In genomic region chr1:184598403-184598802, GRCh38 we compare ENCODE assay signal across 16 cellular contexts.
DNase-seq lines count a peak whose midpoint lies in the region; ATAC-seq and TF ChIP-seq lines count a peak whose summit lies in the region.
"Had no signal": no experiment of that assay in that cellular context is flagged by ENCODE, and none has a peak within 500 bp of the region (broad histone marks: within the 10 kb centered on the region; RNA-seq: fewer than 3 reads in every experiment).

No MANE protein-coding gene starts in this region.

- no peaks in the 10 kb centered on the region for H3K79me2 ChIP-seq in SK-N-SH (ENCODE audit: insufficient read depth)
- no peaks in the 10 kb centered on the region for H3K79me2 ChIP-seq in GM23248 (ENCODE audit: insufficient read depth)
- no peaks in the 10 kb centered on the region for H3K79me2 ChIP-seq in neural cell (replicated peaks; ENCODE audit: insufficient read depth, low read length)

- H3K4me1 ChIP-seq in SK-N-SH (ENCODE audit: control insufficient read depth in 1 of 2, insufficient read depth in 2 of 2, low read depth in 1 of 2, low read length in 1 of 2), result peaks cover 11 to 23% of the 10 kb centered on the region in 2 experiments; a peak in 3 of 4 replicates
- peaks cover 20% of the 10 kb centered on the region for H3K4me1 ChIP-seq in GM23248 (ENCODE audit: insufficient read depth)

- H3F3A ChIP-seq in SK-N-SH (replicated peaks; ENCODE audit: insufficient read depth) (no peaks in the 10 kb centered on the region), GM23248 (ENCODE audit: insufficient read depth) (peaks cover 5% of the 10 kb centered on the region; the same call in 1 of the 2 replicates), neural cell (ENCODE audit: insufficient read depth, low read length, poor library complexity, severe bottlenecking) (no peaks in the 10 kb centered on the region)

- H3K9ac ChIP-seq in SK-N-SH (no peak overlapping the region), GM23248 (no peak overlapping the region), neural cell (ENCODE audit: low read length) (no peak overlapping the region)

- H3K4me2 ChIP-seq in SK-N-SH (peak overlapping the region; percentile 9; the same call in 1 of the 2 replicates), GM23248 (ENCODE audit: unreplicated experiment) (peak overlapping the region; percentile 17), neural cell (ENCODE audit: low read length) (peak overlapping the region; percentile 17)

- H2AFZ ChIP-seq in SK-N-SH (ENCODE audit: low read depth) (no peak overlapping the region), GM23248 (no peak overlapping the region), neural cell (ENCODE audit: low read depth, low read length) (no peak overlapping the region)

- H3K9me2 ChIP-seq in SK-N-SH (no peaks in the 10 kb centered on the region), GM23248 (ENCODE audit: insufficient read depth) (no peaks in the 10 kb centered on the region), neural cell (ENCODE audit: insufficient read depth, low read length) (no peaks in the 10 kb centered on the region)

- WGBS in SK-N-SH (ENCODE audit: low lambda C conversion rate), result 89% methylated on average over 3 of the region's 3 CpGs
- 86 to 93% methylated on average over 3 of the region's 3 CpGs for WGBS in GM23248 (ENCODE audit: low coverage in 1 of 2, low lambda C conversion rate in 2 of 2, missing lambda C conversion rate in 2 of 2), 2 experiments

- in situ Hi-C loops in GM23248 (cut with MboI), result no loop called here

- H3K4me3 Mint-ChIP-seq in brain, result peak overlapping the region in 1 of 5 experiments; percentile 5
- H3K4me3 Mint-ChIP-seq: CD14-positive monocyte; CD8-positive, alpha-beta T cell had no signal

- no peaks in the 10 kb centered on the region for H3K36me3 ChIP-seq in SK-N-SH (replicated peaks in 1 of 2; ENCODE audit: control insufficient read depth in 1 of 2, insufficient read depth in 2 of 2, low read length in 1 of 2)
- H3K36me3 ChIP-seq in GM23248 (ENCODE audit: low read depth), result no peaks in the 10 kb centered on the region
- no peaks in the 10 kb centered on the region for H3K36me3 ChIP-seq in neural cell (ENCODE audit: insufficient read depth, low read length)
- H3K36me3 ChIP-seq: HAP-1 had no signal

- no peak for TF ChIP-seq RAD21 in SK-N-SH (IDR thresholded peaks at IDR 0.05; ENCODE audit: low read length)
- TF ChIP-seq RAD21 in neural cell (conservative IDR thresholded peaks at IDR 0.05), result no peak

- H3K27me3 ChIP-seq in SK-N-SH (ENCODE audit: insufficient read depth), result no peaks in the 10 kb centered on the region
- H3K27me3 ChIP-seq in GM23248 (replicated peaks; ENCODE audit: insufficient read depth), result no peaks in the 10 kb centered on the region
- H3K27me3 ChIP-seq in neural cell (ENCODE audit: insufficient read depth, low read depth, low read length), result no peaks in the 10 kb centered on the region

- H3K4me1 Mint-ChIP-seq in brain, result peaks cover 43% of the 10 kb centered on the region
- H3K4me1 Mint-ChIP-seq: CD14-positive monocyte had no signal

- no peaks in the 10 kb centered on the region for H3K9me3 ChIP-seq in SK-N-SH
- no peaks in the 10 kb centered on the region for H3K9me3 ChIP-seq in GM23248 (ENCODE audit: low read depth)
- H3K9me3 ChIP-seq in neural cell (ENCODE audit: low read length), result no peaks in the 10 kb centered on the region
- H3K9me3 ChIP-seq: HAP-1 had no signal

- peak overlapping the region in 3 of 5 experiments; percentile 13 to 86 (median 73) for H3K27ac Mint-ChIP-seq in brain
- H3K27ac Mint-ChIP-seq: CD14-positive monocyte; CD8-positive, alpha-beta T cell had no signal

- TF ChIP-seq EP300 in SK-N-SH (IDR thresholded peaks at IDR 0.05; ENCODE audit: borderline replicate concordance in 1 of 2, low read depth in 1 of 2, low read length in 1 of 2) (no peak), neural cell (conservative IDR thresholded peaks at IDR 0.05; ENCODE audit: poor library complexity, severe bottlenecking) (no peak)

- H3K9me3 Mint-ChIP-seq in brain, result no peaks in the 10 kb centered on the region
- H3K9me3 Mint-ChIP-seq: CD14-positive monocyte; CD8-positive, alpha-beta T cell had no signal

- peaks cover 10% of the 10 kb centered on the region for H3K36me3 Mint-ChIP-seq in brain
- H3K36me3 Mint-ChIP-seq: CD14-positive monocyte; CD8-positive, alpha-beta T cell had no signal

- no peaks in the 10 kb centered on the region for H3K27me3 Mint-ChIP-seq in brain

- no peak; the same call in 2 of the 3 replicates for ATAC-seq in SK-N-SH treated with all-trans-retinoic acid at 6 μM for 48 hours
- no peak for ATAC-seq in GM19452 (IDR thresholded peaks at IDR 0.05; ENCODE audit: unreplicated experiment)
- no peak for ATAC-seq in GM19328 (IDR thresholded peaks at IDR 0.05; ENCODE audit: unreplicated experiment)
- ATAC-seq: CD8-positive, alpha-beta T cell had no signal

- H3K4me3 ChIP-seq in SK-N-SH (ENCODE audit: low read depth in 2 of 2, low read length in 1 of 2) (no peak overlapping the region), GM23248 (no peak overlapping the region), neural cell (ENCODE audit: low read length) (peak overlapping the region; percentile 23)
- H3K4me3 ChIP-seq: HAP-1 had no signal

- TF ChIP-seq CTCF in SK-N-SH (IDR thresholded peaks at IDR 0.05) (no peak), brain (conservative IDR thresholded peaks at IDR 0.05) (no peak), neural cell (IDR thresholded peaks at IDR 0.05; ENCODE audit: poor library complexity, severe bottlenecking) (no peak)

- DNase-seq in SK-N-SH, result no peak
- DNase-seq in GM23248, result no peak
- no peak for DNase-seq in UCSD-AML1 (lab: John Stamatoyannopoulos, UW; ENCODE audit: unreplicated experiment)
- DNase-seq: CD8-positive, alpha-beta T cell; COR-L47; DMS153; DMS79 treated with DMSO at 0.1 percent for 48 hours; EL had no signal

- POLR2A ChIA-PET in SK-N-SH (lab: Yijun Ruan, JAX), result no interaction called here

- CTCF ChIA-PET in SK-N-SH (lab: Yijun Ruan, JAX), result no interaction called here

- H4K20me1 ChIP-seq in SK-N-SH (ENCODE audit: insufficient read depth) (no peaks in the 10 kb centered on the region), GM23248 (ENCODE audit: insufficient read depth) (no peaks in the 10 kb centered on the region), neural cell (ENCODE audit: insufficient read depth) (no peaks in the 10 kb centered on the region)

- peak overlapping the region in 1 of 2 experiments; percentile 39; a peak in 2 of 4 replicates for H3K27ac ChIP-seq in SK-N-SH (ENCODE audit: low read depth in 2 of 2, low read length in 1 of 2)
- no peak overlapping the region for H3K27ac ChIP-seq in GM23248
- peak overlapping the region; percentile 37 for H3K27ac ChIP-seq in neural cell (ENCODE audit: low read length)
- H3K27ac ChIP-seq: 22Rv1 had no signal

TF ChIP-seq in SK-N-SH, 30 proteins besides CTCF, POLR2A, EP300 and RAD21 (continues in another document):
- TF ChIP-seq POLR2AphosphoS5 (IDR thresholded peaks at IDR 0.05; ENCODE audit: low read depth, low read length) (no peak), RXRA (IDR thresholded peaks at IDR 0.05; ENCODE audit: borderline replicate concordance, low read depth) (no peak), YY1 (IDR thresholded peaks at IDR 0.05; ENCODE audit: low read depth) (no peak), GATA2 (CRISPR knock-in tag; IDR thresholded peaks at IDR 0.05) (no peak), NRF1 (IDR thresholded peaks at IDR 0.05; ENCODE audit: low read depth, low read length) (no peak), SMC3 (IDR thresholded peaks at IDR 0.05; ENCODE audit: low read depth, low read length) (no peak), MAX (IDR thresholded peaks at IDR 0.05; ENCODE audit: low read depth) (no peak)

TF ChIP-seq in SK-N-SH treated with all-trans-retinoic acid at 6 μM for 48 hours, 23 proteins besides CTCF, POLR2A, EP300 and RAD21 (continues in another document):
- TF ChIP-seq ZC3H10 (CRISPR knock-in tag; IDR thresholded peaks at IDR 0.05), result no peak
- TF ChIP-seq SNAI2 (CRISPR knock-in tag; IDR thresholded peaks at IDR 0.05), result no peak
- no peak for TF ChIP-seq ZNF565 (CRISPR knock-in tag; conservative IDR thresholded peaks at IDR 0.05; ENCODE audit: low read depth)
- TF ChIP-seq ZNF70 (CRISPR knock-in tag; IDR thresholded peaks at IDR 0.05), result no peak
- no peak for TF ChIP-seq GLIS3 (CRISPR knock-in tag; IDR thresholded peaks at IDR 0.05)
- TF ChIP-seq ISL1 (CRISPR knock-in tag; IDR thresholded peaks at IDR 0.05), result no peak
- TF ChIP-seq ZNF8 (CRISPR knock-in tag; IDR thresholded peaks at IDR 0.05), result no peak
- TF ChIP-seq BACH2 (CRISPR knock-in tag; IDR thresholded peaks at IDR 0.05; ENCODE audit: borderline replicate concordance), result no peak
- TF ChIP-seq RARB (CRISPR knock-in tag; IDR thresholded peaks at IDR 0.05), result no peak
- no peak for TF ChIP-seq TCF4 (CRISPR knock-in tag; IDR thresholded peaks at IDR 0.05; ENCODE audit: borderline replicate concordance)
- no peak for TF ChIP-seq CSDC2 (CRISPR knock-in tag; IDR thresholded peaks at IDR 0.05)

TF ChIP-seq in neural cell, 6 proteins besides CTCF, POLR2A, EP300 and RAD21 (continues in another document):
- no peak for TF ChIP-seq POLR2AphosphoS5 (IDR thresholded peaks at IDR 0.05)
- TF ChIP-seq TAF1 (IDR thresholded peaks at IDR 0.05; ENCODE audit: low read depth), result no peak
- no peak for TF ChIP-seq SMC3 (conservative IDR thresholded peaks at IDR 0.05; ENCODE audit: poor library complexity)
- no peak for TF ChIP-seq MXI1 (conservative IDR thresholded peaks at IDR 0.05; ENCODE audit: poor library complexity, severe bottlenecking)
- TF ChIP-seq REST (IDR thresholded peaks at IDR 0.05; ENCODE audit: borderline replicate concordance), result no peak
